Comparison of ENCODE assay signal across 8 cellular contexts in the genomic region with DNA sequence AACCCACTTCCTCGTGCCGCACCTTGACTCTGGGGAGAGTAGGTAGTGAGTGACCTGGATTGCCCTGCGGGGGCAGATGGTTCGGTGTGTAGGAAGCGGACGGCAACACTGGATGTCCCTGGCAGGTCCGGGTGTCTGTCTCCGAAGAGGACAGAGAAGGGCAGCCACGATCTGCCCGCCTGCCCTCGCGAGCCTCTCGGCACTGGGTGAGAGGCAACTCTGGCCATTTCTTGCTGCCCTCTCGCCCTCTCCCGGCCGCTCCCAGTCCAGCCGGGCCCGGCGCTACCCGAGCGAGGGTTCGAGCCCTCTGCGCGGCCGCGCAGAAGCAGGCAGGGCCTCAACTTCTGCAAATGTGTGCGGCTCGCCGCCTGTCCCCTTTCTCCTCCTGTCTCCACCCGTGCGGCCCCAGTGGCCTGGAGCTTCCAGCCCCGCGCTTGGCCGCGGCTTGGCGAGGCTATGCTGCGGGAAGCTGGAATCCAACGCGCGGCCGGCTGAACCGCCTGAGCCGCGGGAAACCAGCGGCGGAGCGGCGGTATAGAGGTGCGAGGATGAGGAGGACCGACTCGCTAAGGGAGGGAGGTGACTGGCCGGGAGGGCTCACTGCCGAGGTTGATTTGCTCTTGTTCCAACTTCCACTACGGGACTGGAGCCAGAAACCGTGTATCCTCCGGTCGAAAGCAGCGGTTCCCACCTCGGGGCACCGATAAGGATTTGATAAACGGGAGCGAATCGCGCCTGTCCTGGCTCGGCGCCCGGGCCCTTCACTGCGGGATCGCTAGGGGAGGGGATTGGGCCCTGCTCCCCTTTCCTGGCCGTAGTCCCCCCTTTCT. TPM values are rescaled to one million over a fixed set of nuclear protein-coding genes. Genes with fewer than 3 reads are reported as not detected.
DNase-seq lines count a peak whose midpoint lies in the region; ATAC-seq and TF ChIP-seq lines count a peak whose summit lies in the region.

No MANE protein-coding gene starts in this region.

- H3K4me3 ChIP-seq in osteoblast (ENCODE audit: insufficient read depth, low read length): peak overlapping the region; percentile 99

- TF ChIP-seq CTCF in osteoblast (IDR thresholded peaks at IDR 0.05; ENCODE audit: extremely low read depth, low read depth, low read length): peak; percentile 21

- no peaks in the 10 kb centered on the region for H3K27me3 ChIP-seq in osteoblast (ENCODE audit: insufficient read depth, low read length)

- DNase-seq in DMS 273 (lab: John Stamatoyannopoulos, UW; ENCODE audit: unreplicated experiment): peak; percentile 70
- DNase-seq in DMS 273 treated with DMSO at 0.1 percent for 48 hours (lab: John Stamatoyannopoulos, UW): no peak
- peak; percentile 33 for DNase-seq in NCI-H2029 treated with DMSO at 0.1 percent for 48 hours (lab: John Stamatoyannopoulos, UW)
- peak in 32 of 42 donors; percentile 6 to 58 (median 24) for DNase-seq in head of caudate nucleus
- peak; percentile 97 for DNase-seq in osteoblast (ENCODE audit: insufficient read length, low spot score, missing footprints)

- intact Hi-C loops in head of caudate nucleus (cut with DNase I): no loop called here

- peaks cover 38% of the 10 kb centered on the region for H4K20me1 ChIP-seq in osteoblast (ENCODE audit: insufficient read depth, low read length)

- H2AFZ ChIP-seq in osteoblast (ENCODE audit: low read length): peak overlapping the region; percentile 57

- H3K36me3 ChIP-seq in osteoblast (ENCODE audit: insufficient read depth, low read length): no peaks in the 10 kb centered on the region

- no peaks in the 10 kb centered on the region for H3K9me3 ChIP-seq in osteoblast (ENCODE audit: low read depth, low read length)

- peaks cover 28% of the 10 kb centered on the region for H3K4me1 ChIP-seq in osteoblast (ENCODE audit: insufficient read depth, low read length)

- ATAC-seq in HG02763 (IDR thresholded peaks at IDR 0.05; ENCODE audit: unreplicated experiment) (no peak), GM18867 (IDR thresholded peaks at IDR 0.05; ENCODE audit: unreplicated experiment) (no peak)

- H3K27ac ChIP-seq in osteoblast (ENCODE audit: low read depth, low read length): peak overlapping the region; percentile 83

- peaks cover 64% of the 10 kb centered on the region for H3K79me2 ChIP-seq in osteoblast (ENCODE audit: insufficient read depth, low read length)

- peaks cover 30% of the 10 kb centered on the region for H3K27me3 Mint-ChIP-seq in activated naive CD4-positive, alpha-beta T cell treated with anti-CD3 and anti-CD28 coated beads, Interleukin-2, amount 50 U/mL, for 24 hours

- H3K9me3 Mint-ChIP-seq in activated naive CD4-positive, alpha-beta T cell treated with anti-CD3 and anti-CD28 coated beads, Interleukin-2, amount 50 U/mL, for 24 hours: no peaks in the 10 kb centered on the region

- H3K27ac Mint-ChIP-seq in activated naive CD4-positive, alpha-beta T cell treated with anti-CD3 and anti-CD28 coated beads, Interleukin-2, amount 50 U/mL, for 24 hours: no peak overlapping the region

- H3K4me2 ChIP-seq in osteoblast (ENCODE audit: insufficient read depth, low read length): peak overlapping the region; percentile 98

- peaks cover 28% of the 10 kb centered on the region for H3K4me1 Mint-ChIP-seq in activated naive CD4-positive, alpha-beta T cell treated with anti-CD3 and anti-CD28 coated beads, Interleukin-2, amount 50 U/mL, for 24 hours

- no peaks in the 10 kb centered on the region for H3K36me3 Mint-ChIP-seq in activated naive CD4-positive, alpha-beta T cell treated with anti-CD3 and anti-CD28 coated beads, Interleukin-2, amount 50 U/mL, for 24 hours

- H3K4me3 Mint-ChIP-seq in activated naive CD4-positive, alpha-beta T cell treated with anti-CD3 and anti-CD28 coated beads, Interleukin-2, amount 50 U/mL, for 24 hours: peak overlapping the region; percentile 87

RNA-seq across cellular contexts. Expression of a gene that starts 1.5 kb away (rescaled TPM):
- total RNA-seq in osteoblast: 198 and 260 TPM in 2 replicates
